Comparison of ENCODE assay signal across 8 cellular contexts in genomic region chr2:168518555-168519066, GRCh38.
DNase-seq lines count a peak whose midpoint lies in the region; ATAC-seq and TF ChIP-seq lines count a peak whose summit lies in the region.

No MANE protein-coding gene starts in this region.

- no peak for TF ChIP-seq POLR2A in heart left ventricle (IDR thresholded peaks at IDR 0.05)

- intact Hi-C loops in heart left ventricle (cut with DNase I): loop anchor here in 3 of 10 donors (5.0 kb wide), 3 partner anchors 51 to 119 kb away; partner anchors contain the start of gene CERS6 (in 1 of the 3)
- intact Hi-C loops in tibial artery (cut with DNase I; ENCODE audit: low total_unique reads): loop anchor here (5.0 kb wide), 1 partner anchor 61 kb away; the partner anchor contains the start of gene CERS6

- H3K4me3 ChIP-seq in heart left ventricle: peak overlapping the region in 1 of 12 donors; percentile 9
- no peak overlapping the region for H3K4me3 ChIP-seq in tibial artery
- no peak overlapping the region for H3K4me3 ChIP-seq in H7 (ENCODE audit: insufficient read depth, low read depth, low read length)

- H3K36me3 ChIP-seq in heart left ventricle (no peaks in the 10 kb centered on the region), tibial artery (no peaks in the 10 kb centered on the region), H7 (replicated peaks; ENCODE audit: control insufficient read depth, insufficient read depth, low read length) (no peaks in the 10 kb centered on the region)

- WGBS in heart left ventricle, 4 donors: 25 to 32% (median 26%) methylated on average over 6 of the region's 6 CpGs

- H3K27me3 ChIP-seq in heart left ventricle (no peaks in the 10 kb centered on the region), tibial artery (no peaks in the 10 kb centered on the region), H7 (ENCODE audit: control insufficient read depth, insufficient read depth, low read length) (no peaks in the 10 kb centered on the region)

- ATAC-seq in heart left ventricle: peak; percentile 80 to 94 (median 90)

- H3K27ac ChIP-seq in heart left ventricle (peak overlapping the region in 11 of 12 donors; percentile 21 to 78 (median 52)), tibial artery (peak overlapping the region; percentile 56 to 70)

- TF ChIP-seq CTCF in heart left ventricle (IDR thresholded peaks at IDR 0.05) (no peak), tibial artery (IDR thresholded peaks at IDR 0.05) (no peak)

- DNase-seq in NCI-H2107 treated with DMSO at 0.1 percent for 48 hours (lab: John Stamatoyannopoulos, UW; ENCODE audit: unreplicated experiment) (peak; percentile 27), NCI-H2107 (lab: John Stamatoyannopoulos, UW) (no peak), NCI-H524 treated with DMSO at 0.1 percent for 48 hours (lab: John Stamatoyannopoulos, UW) (peak; percentile 89), heart left ventricle (peak in 3 of 5 donors; percentile 29 to 51 (median 39)), tibial artery (peak in 1 of 2 donors; percentile 75), AML-193 (lab: John Stamatoyannopoulos, UW) (no peak), H7 (no peak)
- DNase-seq in stimulated activated CD4-positive, alpha-beta T cell treated with anti-CD3 and anti-CD28 coated beads, Interleukin-2, amount 100 ng/mL, for 24 hours: no peak

- H3K4me1 ChIP-seq in heart left ventricle (peaks cover 0 to 66% (median 37%) of the 10 kb centered on the region in 12 donors), tibial artery (peaks cover 0 to 97% (median 38%) of the 10 kb centered on the region in 4 donors)

- H3K9me3 ChIP-seq in heart left ventricle (no peaks in the 10 kb centered on the region), tibial artery (no peaks in the 10 kb centered on the region)

Comparison
In these comparisons a context has a peak if more than half of its experiments do, and no peak if none do; other contexts are left out.
1. DNase-seq: peak in NCI-H2107 treated with DMSO at 0.1 percent for 48 hours (single experiment), NCI-H524 treated with DMSO at 0.1 percent for 48 hours (single experiment) and heart left ventricle (3 of 5); none in NCI-H2107 (single experiment), AML-193 (0 of 2), H7 (single experiment) and stimulated activated CD4-positive, alpha-beta T cell treated with anti-CD3 and anti-CD28 coated beads, Interleukin-2, amount 100 ng/mL, for 24 hours (0 of 2).